Comparison of ENCODE assay signal across 1 cellular context in genomic region chr18:25503567-25504081, GRCh38.
TF ChIP-seq lines count a peak whose summit lies in the region.

No MANE protein-coding gene starts in this region.

TF ChIP-seq in K562, 482 proteins besides CTCF, POLR2A, EP300 and RAD21 (continued from another document and continues in another):
- no peak for TF ChIP-seq ZNF639 (CRISPR knock-in tag; conservative IDR thresholded peaks at IDR 0.05 in 1 of 2, IDR thresholded peaks at IDR 0.05 in 1 of 2)
- TF ChIP-seq FIP1L1 (IDR thresholded peaks at IDR 0.05; ENCODE audit: low read depth, low read length, poor library complexity, severe bottlenecking) = no peak
- no peak for TF ChIP-seq SMAD3 (CRISPR knock-in tag; conservative IDR thresholded peaks at IDR 0.05)
- TF ChIP-seq SRF (CRISPR knock-in tag; IDR thresholded peaks at IDR 0.05) = no peak
- no peak for TF ChIP-seq RCOR1 (IDR thresholded peaks at IDR 0.05; ENCODE audit: borderline replicate concordance in 1 of 2, low read depth in 2 of 2, low read length in 2 of 2)
- no peak for TF ChIP-seq ZNF197 (CRISPR knock-in tag; IDR thresholded peaks at IDR 0.05; ENCODE audit: low read depth)
- no peak for TF ChIP-seq ZNF174 (CRISPR knock-in tag; IDR thresholded peaks at IDR 0.05)
- no peak for TF ChIP-seq RBM39 (optimal IDR thresholded peaks at IDR 0.05; ENCODE audit: low read depth, low read length)
- no peak for TF ChIP-seq POLR3A (IDR thresholded peaks at IDR 0.05; ENCODE audit: borderline replicate concordance, extremely low read depth, insufficient read depth, insufficient read length)
- TF ChIP-seq BCLAF1 (IDR thresholded peaks at IDR 0.05; ENCODE audit: borderline replicate concordance in 1 of 2, control insufficient read depth in 1 of 2, low read depth in 2 of 2, low read length in 1 of 2) = no peak
- no peak for TF ChIP-seq SMARCC2 (IDR thresholded peaks at IDR 0.05; ENCODE audit: low read depth)
- no peak for TF ChIP-seq SIN3B (IDR thresholded peaks at IDR 0.05; ENCODE audit: low read depth)
- no peak for TF ChIP-seq HDAC2 (IDR thresholded peaks at IDR 0.05)
- no peak for TF ChIP-seq E2F4 (CRISPR knock-in tag; IDR thresholded peaks at IDR 0.05; ENCODE audit: low read depth)
- peak; percentile 28 for TF ChIP-seq NEUROD1 (IDR thresholded peaks at IDR 0.05; ENCODE audit: borderline replicate concordance, low read depth, low read length, partially characterized antibody)
- no peak for TF ChIP-seq ZNF609 (CRISPR knock-in tag; IDR thresholded peaks at IDR 0.05; ENCODE audit: borderline replicate concordance)
- no peak for TF ChIP-seq POLR3G (IDR thresholded peaks at IDR 0.05; ENCODE audit: extremely low read depth, insufficient read length, insufficient replicate concordance)
- TF ChIP-seq HEY1 (CRISPR knock-in tag; IDR thresholded peaks at IDR 0.05; ENCODE audit: borderline replicate concordance) = no peak
- TF ChIP-seq ZNF592 (IDR thresholded peaks at IDR 0.05) = no peak
- TF ChIP-seq ZBTB1 (CRISPR knock-in tag; IDR thresholded peaks at IDR 0.05; ENCODE audit: borderline replicate concordance, low read depth) = no peak
- no peak for TF ChIP-seq RBM34 (IDR thresholded peaks at IDR 0.05; ENCODE audit: borderline replicate concordance, insufficient read depth, low read length)
- TF ChIP-seq ELK1 (CRISPR knock-in tag; IDR thresholded peaks at IDR 0.05) = no peak
- no peak for TF ChIP-seq U2AF2 (optimal IDR thresholded peaks at IDR 0.05; ENCODE audit: low read depth, low read length)
- TF ChIP-seq ZNF518B (CRISPR knock-in tag; IDR thresholded peaks at IDR 0.05) = no peak
- peak in 1 of 2 experiments; percentile 36 for TF ChIP-seq AFF1 (IDR thresholded peaks at IDR 0.05; ENCODE audit: low read depth in 1 of 2, partially characterized antibody in 2 of 2)
- TF ChIP-seq IRF2 (CRISPR knock-in tag; IDR thresholded peaks at IDR 0.05) = no peak
- TF ChIP-seq PCBP1 (IDR thresholded peaks at IDR 0.05; ENCODE audit: low read depth, low read length, poor library complexity, severe bottlenecking) = no peak
- peak; percentile 66 for TF ChIP-seq ELF1 (tag; IDR thresholded peaks at IDR 0.05)
